In the genomic region with DNA sequence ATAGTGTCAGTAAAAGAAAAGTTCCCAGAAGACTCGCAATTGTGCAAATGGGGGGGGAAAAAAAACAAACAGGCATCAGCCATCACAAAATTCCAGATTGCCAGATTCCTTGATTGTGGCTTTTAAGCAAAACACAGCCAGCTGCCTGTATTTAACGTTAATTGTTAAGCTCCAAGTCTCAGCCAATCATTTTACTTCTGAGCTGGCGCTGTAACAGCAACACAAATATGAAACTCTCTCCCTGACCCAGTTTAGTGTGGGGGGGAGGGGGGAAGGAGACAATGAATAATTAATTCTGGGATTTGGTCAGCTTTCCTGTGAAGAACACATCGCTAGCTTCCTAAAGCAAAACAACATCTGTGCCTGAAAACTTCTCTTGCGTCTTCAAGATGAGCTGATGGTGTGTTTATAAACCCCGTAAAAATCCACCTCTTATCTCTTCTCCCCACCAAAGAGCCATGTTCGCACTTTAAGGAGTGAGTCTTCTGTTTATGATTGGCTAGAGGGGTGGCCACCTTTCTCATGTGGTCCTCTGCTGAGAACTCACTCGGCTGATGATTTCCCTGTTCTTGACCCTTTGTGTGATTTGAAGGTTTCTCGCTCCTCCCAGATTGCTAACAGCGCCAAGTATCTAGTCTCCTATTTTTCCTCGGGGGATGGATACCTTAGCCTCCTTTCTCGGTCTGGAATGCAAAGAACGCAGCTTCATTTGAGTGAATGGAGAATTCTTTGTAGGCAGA, we compare ENCODE assay signal across 9 cellular contexts.
DNase-seq lines count a peak whose midpoint lies in the region; ATAC-seq, FAIRE-seq and TF ChIP-seq lines count a peak whose summit lies in the region.
"Had no signal": no experiment of that assay in that cellular context is flagged by ENCODE, and none has a peak within 500 bp of the region (broad histone marks: within the 10 kb centered on the region; RNA-seq: fewer than 3 reads in every experiment).

No MANE protein-coding gene starts in this region.

- TF ChIP-seq RAD21 in H1 (IDR thresholded peaks at IDR 0.05 in 1 of 2, conservative IDR thresholded peaks at IDR 0.05 in 1 of 2; ENCODE audit: low read depth in 2 of 2, low read length in 2 of 2) = peak; percentile 11 to 12; a peak in 1 of 4 replicates

- DNase-seq in BJ (ENCODE audit: low read depth) (no peak), NCI-H1417 (lab: John Stamatoyannopoulos, UW) (peak in 2 of 3 experiments; percentile 79 to 91), H1 (ENCODE audit: low read depth in 1 of 2, low spot score in 2 of 2) (peak in 1 of 2 experiments; percentile 51), myocyte (ENCODE audit: low read depth) (peak; percentile 36), H54 (ENCODE audit: insufficient read length, low spot score) (no peak), NCI-H146 treated with DMSO at 0.1 percent for 48 hours (lab: John Stamatoyannopoulos, UW; ENCODE audit: unreplicated experiment) (no peak)

- no peak for TF ChIP-seq EP300 in H1 (IDR thresholded peaks at IDR 0.05; ENCODE audit: borderline replicate concordance in 1 of 2, low read depth in 2 of 2, low read length in 2 of 2)

- peak overlapping the region in 2 of 4 experiments; percentile 16 to 29; a peak in 3 of 7 replicates for H3K9ac ChIP-seq in H1 (replicated peaks in 1 of 4; ENCODE audit: extremely low read depth in 1 of 4, low read depth in 3 of 4, low read length in 3 of 4)

- H3K9me3 ChIP-seq in H1 (ENCODE audit: insufficient read depth in 2 of 2, low read depth in 1 of 2, low read length in 1 of 2) = no peaks in the 10 kb centered on the region

- H2BK120ac ChIP-seq in H1 (replicated peaks; ENCODE audit: low read depth, low read length) = no peak overlapping the region

- H3K27ac ChIP-seq in H1 (ENCODE audit: low read depth, low read length) = peak overlapping the region; percentile 65; the same call in 1 of the 2 replicates

- H3K36me3 ChIP-seq in BJ (ENCODE audit: control insufficient read depth, insufficient read depth, low read length) = no peaks in the 10 kb centered on the region
- H3K36me3 ChIP-seq in H1 (ENCODE audit: control insufficient read depth in 2 of 4, insufficient read depth in 4 of 4, low read length in 3 of 4) = no peaks in the 10 kb centered on the region

- peak overlapping the region; percentile 86; the same call in 1 of the 2 replicates for H2BK5ac ChIP-seq in H1 (ENCODE audit: low read depth, low read length)

- no peak overlapping the region for H4K8ac ChIP-seq in H1 (ENCODE audit: extremely low read depth, insufficient read depth, low read length)

- H4K91ac ChIP-seq in H1 (replicated peaks; ENCODE audit: insufficient read length, low read length) = no peak overlapping the region

- no peaks in the 10 kb centered on the region; the same call in 1 of the 2 replicates for H3K23me2 ChIP-seq in H1 (ENCODE audit: low read depth, low read length)

- ATAC-seq in GM21786 (IDR thresholded peaks at IDR 0.05; ENCODE audit: unreplicated experiment) (no peak), HG02938 (IDR thresholded peaks at IDR 0.05; ENCODE audit: unreplicated experiment) (no peak)

- CTCF ChIA-PET in BJ (lab: Yijun Ruan, JAX) (interaction anchor here (0.6 to 2.2 kb wide), 24 partner anchors 9 to 923 kb away, joined by 3 to 23 read pairs (median 3); a partner anchor contains a TSS), H1 (lab: Charles Lee; ENCODE audit: partially characterized antibody) (interaction anchor here (0.7 to 2.4 kb wide), 33 partner anchors 8 to 830 kb away, joined by 3 to 20 read pairs (median 3); a partner anchor contains a TSS)

- H3K27me3 ChIP-seq in BJ (ENCODE audit: control insufficient read depth, insufficient read depth, low read length) (0 out of 2 replicates have a peak, but pooled peaks cover 2% of the 10 kb centered on the region), H1 (replicated peaks in 1 of 4; ENCODE audit: control insufficient read depth in 3 of 4, extremely low read depth in 1 of 4, insufficient read depth in 3 of 4, low read length in 3 of 4) (no peaks in the 10 kb centered on the region)

- H3K23ac ChIP-seq in H1 (ENCODE audit: insufficient read length) = no peak overlapping the region

- no peak overlapping the region for H3K4ac ChIP-seq in H1 (replicated peaks; ENCODE audit: insufficient read length, low read depth, low read length)

- H4K5ac ChIP-seq in H1 (ENCODE audit: insufficient read length, low read depth, low read length) = peak overlapping the region; percentile 12

- FAIRE-seq in H1 (lab: Jason Lieb, UNC) = peak; percentile 73
- no peak for FAIRE-seq in H54 (lab: Jason Lieb, UNC)
- FAIRE-seq: bronchial epithelial cell had no signal

- no peaks in the 10 kb centered on the region for H3K79me1 ChIP-seq in H1 (ENCODE audit: low read depth, low read length)

- TF ChIP-seq POLR2A in H1 (IDR thresholded peaks at IDR 0.05; ENCODE audit: control extremely low read depth in 1 of 2, low read depth in 2 of 2, low read length in 2 of 2) (peak in 1 of 2 experiments; percentile 35; a peak in 1 of 3 replicates), H54 (IDR thresholded peaks at IDR 0.05; ENCODE audit: low read depth, low read length) (no peak)

- H2AK5ac ChIP-seq in H1 (ENCODE audit: low read depth, low read length) = no peak overlapping the region

- no peaks in the 10 kb centered on the region for H3K79me2 ChIP-seq in H1 (ENCODE audit: control insufficient read depth in 1 of 2, insufficient read depth in 2 of 2, low read length in 2 of 2)

- H3K56ac ChIP-seq in H1 (replicated peaks; ENCODE audit: insufficient read length, low read depth, low read length) = no peak overlapping the region

- peak overlapping the region; percentile 84 for H3K18ac ChIP-seq in H1 (ENCODE audit: extremely low read depth, low read length)

- H3K4me3 ChIP-seq in BJ (ENCODE audit: low read depth, low read length) (peak overlapping the region; percentile 16), H1 (ENCODE audit: extremely low read depth in 1 of 4, insufficient read depth in 2 of 4, low read depth in 3 of 4, low read length in 4 of 4) (peak overlapping the region; percentile 11 to 61 (median 43); a peak in 5 of 8 replicates)

- WGBS in H1 (ENCODE audit: extremely low coverage in 1 of 2, insufficient coverage in 1 of 2, insufficient read length in 1 of 2, insufficient replicate concordance in 2 of 2, low coverage in 1 of 2, low lambda C conversion rate in 2 of 2, missing lambda C conversion rate in 1 of 2), 2 experiments = 4% methylated on average over 13 of the region's 13 CpGs; no CpG with 5 or more reads in 1 of the 2 experiments

- TF ChIP-seq CTCF in BJ (IDR thresholded peaks at IDR 0.05; ENCODE audit: insufficient read depth, low read depth, low read length) = no peak
- no peak for TF ChIP-seq CTCF in H1 (IDR thresholded peaks at IDR 0.05; ENCODE audit: control extremely low read depth in 1 of 3, insufficient read depth in 1 of 3, low read depth in 1 of 3, low read length in 3 of 3)

- peaks cover 3 to 14% (median 13%) of the 10 kb centered on the region in 4 experiments; a peak in 6 of 7 replicates for H3K4me1 ChIP-seq in H1 (replicated peaks in 1 of 4; ENCODE audit: control insufficient read depth in 3 of 4, insufficient read depth in 4 of 4, low read length in 3 of 4)

- no peak overlapping the region for H3K14ac ChIP-seq in H1 (ENCODE audit: insufficient read length)

- peak overlapping the region; percentile 94; the same call in 1 of the 2 replicates for H2BK12ac ChIP-seq in H1 (ENCODE audit: low read depth, low read length)

- H2BK15ac ChIP-seq in H1 (ENCODE audit: low read length) = no peak overlapping the region

- peak overlapping the region; percentile 45; the same call in 1 of the 2 replicates for H2AFZ ChIP-seq in H1 (ENCODE audit: low read length)

- POLR2A ChIA-PET in BJ (lab: Charles Lee) = interaction anchor here (1.0 kb wide), 1 partner anchor 44 kb away, joined by 4 read pairs; no protein-coding TSS in a partner anchor
- POLR2A ChIA-PET in H1 (lab: Charles Lee; ENCODE audit: partially characterized antibody) = interaction anchor here (0.6 to 2.6 kb wide), 14 partner anchors 11 to 326 kb away, joined by 3 to 22 read pairs (median 4); a partner anchor contains a TSS

- no peak overlapping the region; the same call in 1 of the 2 replicates for H2BK20ac ChIP-seq in H1 (ENCODE audit: low read length)

- H3K4me2 ChIP-seq in H1 (ENCODE audit: insufficient read depth in 1 of 2, low read depth in 2 of 2, low read length in 2 of 2) = peak overlapping the region; percentile 71 to 83

- H4K20me1 ChIP-seq in H1 (replicated peaks in 1 of 2; ENCODE audit: control insufficient read depth in 1 of 2, insufficient read depth in 2 of 2, low read length in 2 of 2) = no peaks in the 10 kb centered on the region

TF ChIP-seq in H1, 55 proteins besides CTCF, POLR2A, EP300 and RAD21 (continues in another document):
- TF ChIP-seq EGR1 (IDR thresholded peaks at IDR 0.05; ENCODE audit: borderline replicate concordance, low read depth, low read length) (no peak), SIN3A (conservative IDR thresholded peaks at IDR 0.05 in 1 of 2, IDR thresholded peaks at IDR 0.05 in 1 of 2; ENCODE audit: low read depth in 1 of 2, low read length in 2 of 2) (peak in 1 of 2 experiments; percentile 39; a peak in 2 of 4 replicates), PHF8 (conservative IDR thresholded peaks at IDR 0.05; ENCODE audit: low read depth, low read length) (0 out of 2 replicates have a peak, but pooled peaks have one; percentile 26), BACH1 (IDR thresholded peaks at IDR 0.05; ENCODE audit: low read length) (no peak), KDM4A (IDR thresholded peaks at IDR 0.05; ENCODE audit: low read depth, low read length, severe bottlenecking) (peak; percentile 40), POU5F1 (IDR thresholded peaks at IDR 0.05; ENCODE audit: low read depth, low read length) (no peak), TAF1 (IDR thresholded peaks at IDR 0.05; ENCODE audit: low read depth, low read length) (peak; percentile 33), KDM1A (IDR thresholded peaks at IDR 0.05; ENCODE audit: borderline replicate concordance, low read length) (no peak), SP4 (IDR thresholded peaks at IDR 0.05; ENCODE audit: low read length) (no peak), HDAC2 (IDR thresholded peaks at IDR 0.05; ENCODE audit: borderline replicate concordance in 1 of 2, low read depth in 2 of 2, low read length in 2 of 2) (peak in 1 of 2 experiments; percentile 83; a peak in 1 of 4 replicates), CREB1 (IDR thresholded peaks at IDR 0.05) (no peak), SIRT6 (IDR thresholded peaks at IDR 0.05; ENCODE audit: low read length) (no peak), KDM5A (IDR thresholded peaks at IDR 0.05; ENCODE audit: low read length) (no peak), SP1 (IDR thresholded peaks at IDR 0.05; ENCODE audit: low read depth, low read length) (0 out of 2 replicates have a peak, but pooled peaks have one; percentile 42), POLR2AphosphoS5 (IDR thresholded peaks at IDR 0.05; ENCODE audit: low read depth, low read length) (0 out of 2 replicates have a peak, but pooled peaks have one; percentile 3), TEAD4 (IDR thresholded peaks at IDR 0.05; ENCODE audit: low read depth, low read length) (peak; percentile 91)
- TF ChIP-seq, protein P1, sequence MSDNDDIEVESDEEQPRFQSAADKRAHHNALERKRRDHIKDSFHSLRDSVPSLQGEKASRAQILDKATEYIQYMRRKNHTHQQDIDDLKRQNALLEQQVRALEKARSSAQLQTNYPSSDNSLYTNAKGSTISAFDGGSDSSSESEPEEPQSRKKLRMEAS (IDR thresholded peaks at IDR 0.05) = no peak

Comparison
In these comparisons a context has a peak if more than half of its experiments do, and no peak if none do; other contexts are left out.
1. DNase-seq: peak in NCI-H1417 (2 of 3) and myocyte (single experiment); none in BJ (single experiment), H54 (single experiment) and NCI-H146 treated with DMSO at 0.1 percent for 48 hours (single experiment).